In the genomic region with DNA sequence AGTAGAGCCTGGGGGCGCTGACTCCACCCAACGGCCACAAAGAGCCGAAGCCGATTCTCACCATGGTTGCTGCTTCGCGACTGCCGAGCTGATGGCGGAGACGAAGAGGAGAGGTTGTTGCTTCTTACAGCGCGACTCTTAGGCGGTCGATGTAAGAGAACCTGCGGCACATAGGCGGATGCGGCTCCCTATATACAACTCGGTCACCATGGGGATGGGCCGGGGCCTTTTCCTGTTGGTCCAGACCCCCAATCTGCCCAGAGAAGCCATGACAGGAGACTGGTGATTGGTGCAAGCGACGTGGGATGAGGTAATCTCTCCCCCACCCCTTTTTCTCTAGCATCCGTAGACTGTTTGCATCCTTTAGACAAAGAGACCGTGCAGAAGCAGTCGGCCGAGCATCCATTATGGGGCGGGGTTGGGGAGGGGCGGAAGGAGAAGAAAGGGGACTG, we compare ENCODE assay signal across 8 cellular contexts. TPM values are rescaled to one million over a fixed set of nuclear protein-coding genes. Genes with fewer than 3 reads are reported as not detected.
DNase-seq lines count a peak whose midpoint lies in the region; ATAC-seq and TF ChIP-seq lines count a peak whose summit lies in the region.

A gene (minus strand): TSS at position 165 of the 452 bp plus-strand sequence. CDS start 101 bp downstream, at position 64.

- H3K4me1 Mint-ChIP-seq in GM23338 (peaks cover 12% of the 10 kb centered on the region), nephron (peaks cover 29% of the 10 kb centered on the region)
- H3K4me1 Mint-ChIP-seq in stimulated activated naive CD8-positive, alpha-beta T cell treated with anti-CD3 and anti-CD28 coated beads, Interleukin-15, amount 100 ng/mL, for 72 hours = peaks cover 19% of the 10 kb centered on the region

- no peak for TF ChIP-seq CTCF in DOHH2 (IDR thresholded peaks at IDR 0.05; ENCODE audit: low read depth, low read length, poor library complexity, severe bottlenecking)
- TF ChIP-seq CTCF in GM23338 (conservative IDR thresholded peaks at IDR 0.05; ENCODE audit: low read depth in 2 of 2) = no peak
- no peak for TF ChIP-seq CTCF in fibroblast of pulmonary artery (IDR thresholded peaks at IDR 0.05; ENCODE audit: low read length, missing control alignments)
- TF ChIP-seq CTCF in nephron (IDR thresholded peaks at IDR 0.05; ENCODE audit: unreplicated experiment in 3 of 3) = no peak

- H3K27me3 Mint-ChIP-seq in GM23338 (ENCODE audit: insufficient read depth, low read depth, poor library complexity) = peaks cover 3% of the 10 kb centered on the region
- no peaks in the 10 kb centered on the region for H3K27me3 Mint-ChIP-seq in nephron (ENCODE audit: low read depth)
- no peaks in the 10 kb centered on the region for H3K27me3 Mint-ChIP-seq in stimulated activated naive CD8-positive, alpha-beta T cell treated with anti-CD3 and anti-CD28 coated beads, Interleukin-15, amount 100 ng/mL, for 72 hours

- H3K36me3 ChIP-seq in DOHH2 (ENCODE audit: control insufficient read depth, low read length) = peaks cover 15% of the 10 kb centered on the region
- H3K36me3 ChIP-seq in GM23338 (ENCODE audit: insufficient read depth) = peaks cover 18% of the 10 kb centered on the region; the same call in 1 of the 2 replicates

- H4K20me1 ChIP-seq in DOHH2 (ENCODE audit: control insufficient read depth, insufficient read depth, low read depth, low read length) (no peaks in the 10 kb centered on the region), GM23338 (replicated peaks; ENCODE audit: insufficient read depth) (peaks cover 4% of the 10 kb centered on the region; the same call in 1 of the 2 replicates)

- H3K27ac Mint-ChIP-seq in GM23338 (peak within 1 kb of the TSS; percentile 95), nephron (peak within 1 kb of the TSS; percentile 97 to 99 (median 99))
- peak within 1 kb of the TSS; percentile 97 to 99 for H3K27ac Mint-ChIP-seq in stimulated activated naive CD8-positive, alpha-beta T cell treated with anti-CD3 and anti-CD28 coated beads, Interleukin-15, amount 100 ng/mL, for 72 hours

- DNase-seq in GM23338 (ENCODE audit: low spot score) = peak; percentile 99
- peak; percentile 100 for DNase-seq in LHCN-M2 (ENCODE audit: low read depth)
- DNase-seq in RPMI8226 = peak; percentile 76
- peak; percentile 91 for DNase-seq in activated effector memory CD4-positive, alpha-beta T cell treated with Interleukin-2 at 50 U/mL for 16 hours
- peak; percentile 100 for DNase-seq in fibroblast of pulmonary artery (ENCODE audit: low read depth)
- peak; percentile 95 to 97 for DNase-seq in stimulated activated naive CD8-positive, alpha-beta T cell treated with anti-CD3 and anti-CD28 coated beads, Interleukin-15, amount 100 ng/mL, for 72 hours

- ATAC-seq in GM23338 = peak; percentile 96
- ATAC-seq in stimulated activated naive CD8-positive, alpha-beta T cell treated with anti-CD3 and anti-CD28 coated beads, Interleukin-15, amount 100 ng/mL, for 72 hours = peak; percentile 96

- H2AFZ ChIP-seq in GM23338 = peak within 1 kb of the TSS; percentile 39

- peak within 1 kb of the TSS; percentile 63 for H3K4me2 ChIP-seq in DOHH2 (ENCODE audit: low read length)
- H3K4me2 ChIP-seq in GM23338 = peak within 1 kb of the TSS; percentile 81

- H3K4me1 ChIP-seq in DOHH2 (ENCODE audit: control insufficient read depth, low read length) (peaks cover 18% of the 10 kb centered on the region), GM23338 (ENCODE audit: insufficient read depth) (peaks cover 16% of the 10 kb centered on the region)

- H3K9me3 ChIP-seq in DOHH2 (ENCODE audit: control insufficient read depth, insufficient read depth, low read length) = no peaks in the 10 kb centered on the region

- no peaks in the 10 kb centered on the region for H3K27me3 ChIP-seq in DOHH2 (ENCODE audit: control insufficient read depth, low read length)
- H3K27me3 ChIP-seq in GM23338 (ENCODE audit: insufficient read depth) = no peaks in the 10 kb centered on the region

- H3K36me3 Mint-ChIP-seq in GM23338 (ENCODE audit: low read depth) (peaks cover 23% of the 10 kb centered on the region), nephron (ENCODE audit: low read depth) (peaks cover 40% of the 10 kb centered on the region)

- H3K79me2 ChIP-seq in DOHH2 (ENCODE audit: control insufficient read depth, low read length) = peaks cover 15% of the 10 kb centered on the region
- H3K79me2 ChIP-seq in GM23338 (replicated peaks; ENCODE audit: insufficient read depth) = peaks cover 19% of the 10 kb centered on the region

- H3K4me3 ChIP-seq in DOHH2 (ENCODE audit: low read length) = peak within 1 kb of the TSS; percentile 79
- H3K4me3 ChIP-seq in GM23338 = peak within 1 kb of the TSS; percentile 75
- peak within 1 kb of the TSS; percentile 94 for H3K4me3 ChIP-seq in fibroblast of pulmonary artery (replicated peaks; ENCODE audit: low read depth, low read length)

- H3F3A ChIP-seq in DOHH2 (ENCODE audit: control insufficient read depth, insufficient read depth) = peaks cover 11% of the 10 kb centered on the region
- no peaks in the 10 kb centered on the region for H3F3A ChIP-seq in GM23338 (replicated peaks; ENCODE audit: low read depth)

- no peaks in the 10 kb centered on the region for H3K9me2 ChIP-seq in DOHH2 (replicated peaks; ENCODE audit: control insufficient read depth, low read length)
- no peaks in the 10 kb centered on the region for H3K9me2 ChIP-seq in GM23338 (ENCODE audit: insufficient read depth)

- peak within 1 kb of the TSS; percentile 73 for H3K27ac ChIP-seq in DOHH2 (ENCODE audit: low read depth, low read length)
- H3K27ac ChIP-seq in GM23338 (ENCODE audit: low read depth) = peak within 1 kb of the TSS; percentile 91

- H3K9me3 Mint-ChIP-seq in GM23338 (no peaks in the 10 kb centered on the region), nephron (no peaks in the 10 kb centered on the region)
- no peaks in the 10 kb centered on the region for H3K9me3 Mint-ChIP-seq in stimulated activated naive CD8-positive, alpha-beta T cell treated with anti-CD3 and anti-CD28 coated beads, Interleukin-15, amount 100 ng/mL, for 72 hours

- H3K4me3 Mint-ChIP-seq in GM23338 = peak within 1 kb of the TSS; percentile 95
- H3K4me3 Mint-ChIP-seq in nephron = peak within 1 kb of the TSS; percentile 97 to 99 (median 97)
- H3K4me3 Mint-ChIP-seq in stimulated activated naive CD8-positive, alpha-beta T cell treated with anti-CD3 and anti-CD28 coated beads, Interleukin-15, amount 100 ng/mL, for 72 hours = peak within 1 kb of the TSS; percentile 93 to 97

TF ChIP-seq in GM23338, 12 proteins besides CTCF, POLR2A, EP300 and RAD21:
- TF ChIP-seq, protein P1, sequence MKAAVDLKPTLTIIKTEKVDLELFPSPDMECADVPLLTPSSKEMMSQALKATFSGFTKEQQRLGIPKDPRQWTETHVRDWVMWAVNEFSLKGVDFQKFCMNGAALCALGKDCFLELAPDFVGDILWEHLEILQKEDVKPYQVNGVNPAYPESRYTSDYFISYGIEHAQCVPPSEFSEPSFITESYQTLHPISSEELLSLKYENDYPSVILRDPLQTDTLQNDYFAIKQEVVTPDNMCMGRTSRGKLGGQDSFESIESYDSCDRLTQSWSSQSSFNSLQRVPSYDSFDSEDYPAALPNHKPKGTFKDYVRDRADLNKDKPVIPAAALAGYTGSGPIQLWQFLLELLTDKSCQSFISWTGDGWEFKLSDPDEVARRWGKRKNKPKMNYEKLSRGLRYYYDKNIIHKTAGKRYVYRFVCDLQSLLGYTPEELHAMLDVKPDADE (IDR thresholded peaks at IDR 0.05) = 0 out of 2 replicates have a peak, but pooled peaks have one; percentile 56
- TF ChIP-seq CREB1 (CRISPR knock-in tag; IDR thresholded peaks at IDR 0.05; ENCODE audit: low read depth) = 0 out of 2 replicates have a peak, but pooled peaks have one; percentile 46
- TF ChIP-seq POLR2AphosphoS5 (IDR thresholded peaks at IDR 0.05; ENCODE audit: low read depth) = peak; percentile 99
- no peak for TF ChIP-seq EZH2phosphoT487 (IDR thresholded peaks at IDR 0.05; ENCODE audit: unreplicated experiment)
TF ChIP-seq in GM23338: peak in this region for 3.

RNA-seq across cellular contexts. Expression of the gene that starts here (rescaled TPM):
- 386 and 424 TPM in 2 replicates for total RNA-seq in GM23338 (2014; rRNA removed; shearing (Covaris generic))
- polyA plus RNA-seq in GM23338 (2016; fragmentation: Nextera tagmentation; extraction: Ambion mirVana) = 189 TPM in 2 replicates
- 953 and 1,210 TPM in 2 replicates for total RNA-seq in LHCN-M2 (2014; rRNA removed)
- 1,516 TPM for polyA plus RNA-seq in LHCN-M2 (2012)

Comparison
In these comparisons a context has a peak if more than half of its experiments do, and no peak if none do; other contexts are left out.
1. Peak in every context shown above with its lines: DNase-seq, ATAC-seq, H3K4me3 ChIP-seq and H3K27ac ChIP-seq.